ENCODE assay signal across 13 cellular contexts in the genomic region with DNA sequence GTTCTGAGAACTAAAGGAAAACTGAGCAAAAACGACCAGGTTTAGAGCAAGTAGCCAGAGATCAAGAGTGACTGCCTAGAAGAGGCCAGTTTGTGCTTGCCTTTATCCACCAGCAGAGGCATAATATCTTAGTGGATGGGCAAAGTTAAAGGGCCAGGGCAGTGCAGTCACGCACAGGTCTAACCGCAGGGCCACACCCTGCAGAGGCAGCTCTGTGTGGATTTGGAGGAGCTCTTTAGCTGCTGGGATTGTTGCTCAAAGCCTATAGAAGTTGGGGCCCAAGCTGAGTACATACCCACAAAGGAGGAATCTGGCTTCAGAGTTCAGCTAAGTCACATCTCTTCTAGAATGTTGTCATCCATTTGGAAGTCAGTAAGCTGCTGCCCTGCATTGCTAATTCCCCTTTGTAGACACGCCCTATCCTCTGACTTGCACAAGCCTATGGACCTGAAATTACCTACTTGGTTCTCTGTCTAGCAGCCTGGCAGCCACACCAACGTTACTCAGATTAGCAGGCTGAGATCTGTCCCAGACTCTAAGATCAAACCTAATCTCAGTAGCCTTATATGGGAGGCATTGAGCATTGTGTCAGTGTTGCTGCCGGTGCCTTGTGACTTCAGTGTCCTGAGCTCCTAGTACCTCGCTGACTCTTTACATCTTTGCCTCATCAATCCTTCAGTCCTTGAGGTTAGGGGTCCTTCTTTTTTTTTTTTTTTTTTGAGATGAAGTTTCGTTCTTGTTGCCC.
DNase-seq lines count a peak whose midpoint lies in the region; ATAC-seq, FAIRE-seq and TF ChIP-seq lines count a peak whose summit lies in the region.
"Had no signal": no experiment of that assay in that cellular context is flagged by ENCODE, and none has a peak within 500 bp of the region (broad histone marks: within the 10 kb centered on the region; RNA-seq: fewer than 3 reads in every experiment).

No MANE protein-coding gene starts in this region.

- CTCF ChIA-PET in GM12878 (lab: Yijun Ruan, JAX): interaction anchor here (0.6 to 0.8 kb wide), 2 partner anchors 9 to 279 kb away, joined by 3 to 4 read pairs; no protein-coding TSS in a partner anchor

- no peaks in the 10 kb centered on the region for H3K9me3 ChIP-seq in GM12878 (replicated peaks; ENCODE audit: control insufficient read depth, insufficient read depth, low read length)
- H3K9me3 ChIP-seq in psoas muscle: no peaks in the 10 kb centered on the region
- H3K9me3 ChIP-seq: neutrophil had no signal

- POLR2A ChIA-PET in GM12878 (lab: Charles Lee): no interaction called here

- TF ChIP-seq POLR2A in GM12878 (IDR thresholded peaks at IDR 0.05; ENCODE audit: low read depth, low read length) (no peak), erythroblast (IDR thresholded peaks at IDR 0.05; ENCODE audit: low read length) (no peak)

- H3K4me1 ChIP-seq in GM12878 (ENCODE audit: control insufficient read depth, insufficient read depth, low read length) (no peaks in the 10 kb centered on the region), psoas muscle (no peaks in the 10 kb centered on the region)

- H3K27me3 ChIP-seq in GM12878 (replicated peaks in 1 of 2; ENCODE audit: control insufficient read depth in 2 of 2, insufficient read depth in 2 of 2, low read length in 1 of 2) (no peaks in the 10 kb centered on the region), psoas muscle (ENCODE audit: insufficient read depth in 3 of 3, low read length in 2 of 3) (no peaks in the 10 kb centered on the region)
- H3K27me3 ChIP-seq: neutrophil had no signal

- RAD21 ChIA-PET in GM12878 (lab: Charles Lee; ENCODE audit: unreplicated experiment): no interaction called here

- no peak for TF ChIP-seq EP300 in GM12878 (IDR thresholded peaks at IDR 0.05; ENCODE audit: borderline replicate concordance in 1 of 2, control insufficient read depth in 1 of 2, low read depth in 2 of 2, low read length in 2 of 2)

- FAIRE-seq in GM12878 (lab: Jason Lieb, UNC): no peak

- TF ChIP-seq CTCF in GM12873 (IDR thresholded peaks at IDR 0.05; ENCODE audit: insufficient read depth, low read depth, low read length, missing control alignments): peak; percentile 27
- peak in 1 of 3 experiments; percentile 30; a peak in 1 of 6 replicates for TF ChIP-seq CTCF in GM12878 (IDR thresholded peaks at IDR 0.05 in 2 of 3, conservative IDR thresholded peaks at IDR 0.05 in 1 of 3; ENCODE audit: control insufficient read depth in 2 of 3, extremely low read depth in 1 of 3, insufficient read depth in 1 of 3, low read depth in 3 of 3, low read length in 3 of 3)
- no peak for TF ChIP-seq CTCF in psoas muscle (IDR thresholded peaks at IDR 0.05)

- no peak for TF ChIP-seq RAD21 in GM12878 (IDR thresholded peaks at IDR 0.05; ENCODE audit: insufficient read depth, low read depth, low read length)

- no TSS peak for BruUV-seq in GM12878 (replicated peaks; lab: Mats Ljungman, UMichigan)

- no peak overlapping the region for H3K9ac ChIP-seq in GM12878 (ENCODE audit: control insufficient read depth, insufficient read depth, low read length)

- no peaks in the 10 kb centered on the region for H3K36me3 ChIP-seq in GM12878 (ENCODE audit: control insufficient read depth in 2 of 2, insufficient read depth in 2 of 2, low read length in 1 of 2)
- no peaks in the 10 kb centered on the region for H3K36me3 ChIP-seq in psoas muscle (ENCODE audit: insufficient read depth in 1 of 2, low read depth in 1 of 2)
- H3K36me3 ChIP-seq: neutrophil had no signal

- H3K4me2 ChIP-seq in GM12878 (ENCODE audit: control insufficient read depth, insufficient read depth): no peak overlapping the region

- WGBS in GM12878 (ENCODE audit: insufficient coverage, insufficient replicate concordance, low lambda C conversion rate, missing lambda C conversion rate): 46% methylated on average over 7 of the region's 8 CpGs
- 82 to 92% (median 86%) methylated on average over 8 of the region's 8 CpGs for WGBS in psoas muscle, 3 donors

- intact Hi-C loops in GM12878 (cut with micrococcal nuclease; ENCODE audit: unreplicated experiment): no loop called here
- intact Hi-C loops in psoas muscle (cut with DNase I): no loop called here

- H3K4me3 ChIP-seq in GM12878: no peak overlapping the region
- H3K4me3 ChIP-seq in psoas muscle: no peak overlapping the region

- SMC1A ChIA-PET in GM12878 (lab: Charles Lee; ENCODE audit: uncharacterized antibody, unreplicated experiment): no interaction called here

- no peaks in the 10 kb centered on the region for H4K20me1 ChIP-seq in GM12878 (ENCODE audit: control insufficient read depth, insufficient read depth)

- no peak overlapping the region for H3K27ac ChIP-seq in GM12878 (ENCODE audit: control insufficient read depth, insufficient read depth)
- no peak overlapping the region for H3K27ac ChIP-seq in psoas muscle
- H3K27ac ChIP-seq: neutrophil had no signal

- ATAC-seq in GM12878 (peak; percentile 66), psoas muscle (no peak)
- ATAC-seq: left lobe of liver; stimulated activated naive CD8-positive, alpha-beta T cell treated with anti-CD3 and anti-CD28 coated beads, Interleukin-15, Interleukin-2, amounts not matched to agents 100 U/mL and 50 U/mL, for 24 hours had no signal

- DNase-seq in HT1080 (ENCODE audit: low read depth) (peak; percentile 36), GM12878 (ENCODE audit: low read depth, low spot score) (no peak), myocyte (ENCODE audit: low read depth) (peak; percentile 58), retina (no peak), NCI-H748 treated with DMSO at 0.1 percent for 48 hours (lab: John Stamatoyannopoulos, UW) (no peak), psoas muscle (no peak), erythroblast (lab: John Stamatoyannopoulos, UW) (no peak)
- DNase-seq: activated CD4-positive, alpha-beta T cell treated with anti-CD3 and anti-CD28 coated beads, Interleukin-2, amount 50 U/mL, for 48 hours; central memory CD4-positive, alpha-beta T cell; stimulated activated naive CD8-positive, alpha-beta T cell treated with anti-CD3 and anti-CD28 coated beads, Interleukin-15, Interleukin-2, amounts not matched to agents 100 U/mL and 50 U/mL, for 24 hours had no signal

- H2AFZ ChIP-seq in GM12878 (ENCODE audit: control insufficient read depth, low read depth, low read length): no peak overlapping the region

- in situ Hi-C loops in GM12878 (cut with MboI): no loop called here

- H3K79me2 ChIP-seq in GM12878 (ENCODE audit: control insufficient read depth, insufficient read depth, low read length): no peaks in the 10 kb centered on the region

TF ChIP-seq in GM12878, 131 proteins besides CTCF, POLR2A, EP300 and RAD21:
- TF ChIP-seq HDAC6 (IDR thresholded peaks at IDR 0.05; ENCODE audit: unreplicated experiment): no peak
- no peak for TF ChIP-seq NR2C1 (IDR thresholded peaks at IDR 0.05)
- no peak for TF ChIP-seq ZNF24 (IDR thresholded peaks at IDR 0.05)
- no peak for TF ChIP-seq RBBP5 (conservative IDR thresholded peaks at IDR 0.05)

Comparison
In these comparisons a context has a peak if more than half of its experiments do, and no peak if none do; other contexts are left out.
1. DNase-seq: peak in HT1080 (single experiment) and myocyte (single experiment); none in GM12878 (single experiment), retina (single experiment), NCI-H748 treated with DMSO at 0.1 percent for 48 hours (single experiment), psoas muscle (0 of 2) and erythroblast (0 of 2).